Comparison of ENCODE assay signal across 8 cellular contexts in the genomic region with DNA sequence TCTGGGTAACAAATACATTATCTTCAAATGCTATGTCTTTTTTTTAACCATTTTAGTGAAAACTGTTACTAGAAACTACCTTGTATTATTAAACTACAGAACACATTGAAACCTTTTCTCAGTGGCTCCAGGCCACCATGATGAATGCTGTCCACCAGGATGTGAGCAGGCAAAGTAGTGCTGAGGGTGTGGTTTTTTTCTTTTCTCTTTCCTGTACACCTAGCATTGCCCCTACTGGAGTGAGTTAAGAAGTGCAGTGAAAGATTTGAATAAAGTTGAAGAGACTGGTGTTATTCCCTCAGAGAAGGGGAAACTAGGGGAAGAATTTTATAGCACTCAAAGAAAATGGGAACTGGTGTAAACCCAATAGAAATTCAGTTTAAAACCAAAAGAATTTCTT.
DNase-seq lines count a peak whose midpoint lies in the region; ATAC-seq and TF ChIP-seq lines count a peak whose summit lies in the region.

No MANE protein-coding gene starts in this region.

- CTCF ChIA-PET in activated B cell treated with CpG ODN at 0.5 μM for 24 hours (lab: Charles Lee): interaction anchor here (0.7 to 1.0 kb wide), 2 partner anchors 9 to 97 kb away, joined by 3 read pairs; no protein-coding TSS in a partner anchor

- H3K9ac ChIP-seq in mesendoderm (ENCODE audit: low read length): no peak overlapping the region

- peaks cover 62% of the 10 kb centered on the region for H3K36me3 Mint-ChIP-seq in activated B cell treated with CpG ODN at 0.5 μM for 24 hours (ENCODE audit: low read depth)

- intact Hi-C loops in activated B cell treated with CpG ODN at 0.5 μM for 24 hours (cut with micrococcal nuclease): no loop called here

- no peak overlapping the region for H4K5ac ChIP-seq in mesendoderm (ENCODE audit: low read length)

- H3K18ac ChIP-seq in mesendoderm (ENCODE audit: low read length): no peak overlapping the region

- no peak overlapping the region for H3K4ac ChIP-seq in mesendoderm (ENCODE audit: low read depth, low read length)

- H3K4me1 ChIP-seq in mesendoderm (ENCODE audit: control insufficient read depth, low read depth, low read length): no peaks in the 10 kb centered on the region

- peak overlapping the region; percentile 76 for H4K8ac ChIP-seq in mesendoderm (ENCODE audit: low read depth, low read length)

- no peak overlapping the region for H2BK15ac ChIP-seq in mesendoderm (replicated peaks; ENCODE audit: low read depth)

- peak; percentile 58 for DNase-seq in DMS114 treated with DMSO at 0.1 percent for 48 hours (lab: John Stamatoyannopoulos, UW; ENCODE audit: unreplicated experiment)
- DNase-seq in activated B cell treated with CpG ODN at 0.5 μM for 24 hours: no peak
- DNase-seq in mesendoderm: peak; percentile 74
- no peak for DNase-seq in KG1 (lab: John Stamatoyannopoulos, UW)

- H3K23ac ChIP-seq in mesendoderm (ENCODE audit: low read length): no peak overlapping the region

- H3K56ac ChIP-seq in mesendoderm (ENCODE audit: low read length): no peak overlapping the region

- H3K27ac Mint-ChIP-seq in activated B cell treated with CpG ODN at 0.5 μM for 24 hours: peak overlapping the region; percentile 14

- no peak overlapping the region for H3K4me2 ChIP-seq in mesendoderm (ENCODE audit: low read length)

- POLR2A ChIA-PET in activated B cell treated with CpG ODN at 0.5 μM for 24 hours (lab: Charles Lee): interaction anchor here (0.7 kb wide), 1 partner anchor 458 kb away, joined by 3 read pairs; no protein-coding TSS in a partner anchor

- no peak overlapping the region for H3K4me3 ChIP-seq in mesendoderm (ENCODE audit: low read length)

- H2BK5ac ChIP-seq in mesendoderm (ENCODE audit: low read length): no peak overlapping the region

- ATAC-seq in HG03342 (IDR thresholded peaks at IDR 0.05; ENCODE audit: unreplicated experiment): peak; percentile 46
- peak; percentile 79 for ATAC-seq in activated B cell treated with CpG ODN at 0.5 μM for 24 hours (ENCODE audit: low read depth)
- ATAC-seq in GM21360 (IDR thresholded peaks at IDR 0.05; ENCODE audit: unreplicated experiment): no peak
- no peak for ATAC-seq in GM21825 (IDR thresholded peaks at IDR 0.05; ENCODE audit: unreplicated experiment)
- ATAC-seq in HG02763 (IDR thresholded peaks at IDR 0.05; ENCODE audit: unreplicated experiment): no peak

- no peaks in the 10 kb centered on the region for H3K27me3 Mint-ChIP-seq in activated B cell treated with CpG ODN at 0.5 μM for 24 hours

- H3K79me1 ChIP-seq in mesendoderm (ENCODE audit: low read length): no peaks in the 10 kb centered on the region

- no peak for TF ChIP-seq CTCF in activated B cell treated with CpG ODN at 0.5 μM for 24 hours (IDR thresholded peaks at IDR 0.05)

- no peaks in the 10 kb centered on the region for H3K79me2 ChIP-seq in mesendoderm (ENCODE audit: control insufficient read depth, insufficient read depth, low read length)

- no peak overlapping the region for H3K4me3 Mint-ChIP-seq in activated B cell treated with CpG ODN at 0.5 μM for 24 hours

- no peaks in the 10 kb centered on the region for H3K27me3 ChIP-seq in mesendoderm (ENCODE audit: insufficient read depth, low read length, poor library complexity)

- peaks cover 4% of the 10 kb centered on the region for H3K4me1 Mint-ChIP-seq in activated B cell treated with CpG ODN at 0.5 μM for 24 hours

- no peak overlapping the region for H3K27ac ChIP-seq in mesendoderm (ENCODE audit: low read depth, low read length)

- no peak overlapping the region for H2AK5ac ChIP-seq in mesendoderm (ENCODE audit: low read length)

- no peak overlapping the region for H2BK120ac ChIP-seq in mesendoderm (ENCODE audit: low read depth, low read length)

- no peaks in the 10 kb centered on the region for H3K36me3 ChIP-seq in mesendoderm (ENCODE audit: control insufficient read depth, insufficient read depth, low read length)

- no peaks in the 10 kb centered on the region for H3K9me3 Mint-ChIP-seq in activated B cell treated with CpG ODN at 0.5 μM for 24 hours

Comparison
In these comparisons a context has a peak if more than half of its experiments do, and no peak if none do; other contexts are left out.
1. DNase-seq: peak in DMS114 treated with DMSO at 0.1 percent for 48 hours (single experiment) and mesendoderm (single experiment); none in activated B cell treated with CpG ODN at 0.5 μM for 24 hours (single experiment) and KG1 (single experiment).
2. ATAC-seq: peak in HG03342 (single experiment) and activated B cell treated with CpG ODN at 0.5 μM for 24 hours (single experiment); none in GM21360 (single experiment), GM21825 (single experiment) and HG02763 (single experiment).